ENCODE assay signal across 13 cellular contexts in genomic region chr2:207136872-207137271, GRCh38. TPM values are rescaled to one million over a fixed set of nuclear protein-coding genes. Genes with fewer than 3 reads are reported as not detected.
A peak's percentile ranks its signal among the peaks of the same experiment; 100 is the strongest.
DNase-seq lines count a peak whose midpoint lies in the region; ATAC-seq and TF ChIP-seq lines count a peak whose summit lies in the region.
"Had no signal": no experiment of that assay in that cellular context is flagged by ENCODE, and none has a peak within 500 bp of the region (broad histone marks: within the 10 kb centered on the region; RNA-seq: fewer than 3 reads in every experiment).

No MANE protein-coding gene starts in this region.

- POLR2A ChIA-PET in MCF 10A (lab: Yijun Ruan, JAX): interaction anchor here (1.8 to 7.0 kb wide), 2 partner anchors 11 to 28 kb away, joined by 4 to 61 read pairs; partner anchors contain the start of gene KLF7

- TF ChIP-seq POLR2A in breast epithelium (IDR thresholded peaks at IDR 0.05): no peak
- TF ChIP-seq POLR2A in transverse colon (IDR thresholded peaks at IDR 0.05): no peak

- dilution Hi-C loops in mammary epithelial cell (cut with HindIII; ENCODE audit: low sequenced_read_pairs): no loop called here

- no peaks in the 10 kb centered on the region for H3K27me3 Mint-ChIP-seq in MCF 10A (ENCODE audit: insufficient read depth, unreplicated experiment)

- no peaks in the 10 kb centered on the region for H3K9me3 ChIP-seq in breast epithelium
- no peaks in the 10 kb centered on the region for H3K9me3 ChIP-seq in mammary epithelial cell (replicated peaks; ENCODE audit: insufficient read depth, low read length)
- H3K9me3 ChIP-seq in lung (ENCODE audit: control insufficient read depth in 2 of 2, insufficient read depth in 1 of 2, low read length in 1 of 2): no peaks in the 10 kb centered on the region
- no peaks in the 10 kb centered on the region for H3K9me3 ChIP-seq in transverse colon

- 100% methylated on average over 2 of the region's 2 CpGs for WGBS in mammary epithelial cell (ENCODE audit: low coverage, missing lambda C conversion rate)
- 70 to 82% methylated on average over 2 of the region's 2 CpGs for WGBS in lung, 2 donors
- WGBS in transverse colon (ENCODE audit: low coverage in 1 of 2), 2 donors: 78% methylated on average over 2 of the region's 2 CpGs; no CpG with 5 or more reads in 1 of the 2 donors

- peaks cover 25% of the 10 kb centered on the region for H3K36me3 Mint-ChIP-seq in MCF 10A (ENCODE audit: insufficient read depth, unreplicated experiment)

- intact Hi-C loops in breast epithelium (cut with DNase I; ENCODE audit: low total_unique reads): no loop called here
- intact Hi-C loops in mammary epithelial cell (cut with micrococcal nuclease): loop anchor here (5.0 to 10.0 kb wide), 2 partner anchors 152 to 335 kb away; no protein-coding TSS in a partner anchor
- intact Hi-C loops in transverse colon (cut with DNase I; ENCODE audit: low total_unique reads): no loop called here
- intact Hi-C loops in MCF 10A (cut with micrococcal nuclease): no loop called here

- H3K4me2 ChIP-seq in mammary epithelial cell (ENCODE audit: insufficient read depth, low read depth, low read length): no peak overlapping the region

- no peaks in the 10 kb centered on the region for H3K27me3 ChIP-seq in breast epithelium
- no peaks in the 10 kb centered on the region for H3K27me3 ChIP-seq in mammary epithelial cell (ENCODE audit: insufficient read depth, low read length)
- H3K27me3 ChIP-seq in lung (ENCODE audit: control insufficient read depth, insufficient read depth): no peaks in the 10 kb centered on the region
- H3K27me3 ChIP-seq in transverse colon: no peaks in the 10 kb centered on the region

- H3K36me3 ChIP-seq in breast epithelium (no peaks in the 10 kb centered on the region), mammary epithelial cell (ENCODE audit: insufficient read depth, low read length) (peaks cover 34% of the 10 kb centered on the region), lung (ENCODE audit: control insufficient read depth in 2 of 2, insufficient read depth in 2 of 2, low read length in 2 of 2) (no peaks in the 10 kb centered on the region), transverse colon (no peaks in the 10 kb centered on the region)

- no peaks in the 10 kb centered on the region for H4K20me1 ChIP-seq in mammary epithelial cell (ENCODE audit: insufficient read depth, low read length)

- H3K79me2 ChIP-seq in mammary epithelial cell (ENCODE audit: insufficient read depth, low read length): peaks cover 99% of the 10 kb centered on the region

- TF ChIP-seq CTCF in breast epithelium (IDR thresholded peaks at IDR 0.05) (no peak), mammary epithelial cell (conservative IDR thresholded peaks at IDR 0.05 in 1 of 2, IDR thresholded peaks at IDR 0.05 in 1 of 2; ENCODE audit: extremely low read depth in 1 of 2, insufficient read depth in 1 of 2, low read depth in 1 of 2, low read length in 2 of 2) (no peak), lung (IDR thresholded peaks at IDR 0.05; ENCODE audit: control extremely low read depth, extremely low read depth) (no peak), transverse colon (IDR thresholded peaks at IDR 0.05) (no peak), GM13976 (IDR thresholded peaks at IDR 0.05; ENCODE audit: borderline replicate concordance, control extremely low read depth, extremely low read depth, insufficient read depth, missing control alignments) (no peak), MCF 10A (IDR thresholded peaks at IDR 0.05; ENCODE audit: unreplicated experiment) (no peak)

- H3K4me3 Mint-ChIP-seq in MCF 10A (ENCODE audit: unreplicated experiment): no peak overlapping the region

- BruUV-seq in mammary epithelial cell (replicated peaks; lab: Mats Ljungman, UMichigan) (no TSS peak), MCF 10A (replicated peaks; lab: Mats Ljungman, UMichigan) (no TSS peak)

- H3K9ac ChIP-seq in mammary epithelial cell (ENCODE audit: insufficient read depth, low read length): no peak overlapping the region

- in situ Hi-C loops in mammary epithelial cell (cut with MboI; ENCODE audit: low sequenced_read_pairs in 2 of 2) (no loop called here), transverse colon (cut with MboI; ENCODE audit: low pct_ligation_motif_present in 1 of 4, low pct_unique_long_range_greater_than_20kb in 1 of 4, low sequenced_read_pairs in 3 of 4) (no loop called here), GM13976 (cut with MboI; ENCODE audit: low sequenced_read_pairs, unreplicated experiment) (no loop called here)

- no peak overlapping the region for H3K4me3 ChIP-seq in breast epithelium
- H3K4me3 ChIP-seq in mammary epithelial cell (replicated peaks in 1 of 3; ENCODE audit: insufficient read depth in 1 of 3, low read depth in 2 of 3, low read length in 3 of 3): no peak overlapping the region
- H3K4me3 ChIP-seq in lung: no peak overlapping the region
- H3K4me3 ChIP-seq in transverse colon: no peak overlapping the region

- DNase-seq in breast epithelium (ENCODE audit: low spot score in 2 of 2): no peak
- no peak for DNase-seq in mammary epithelial cell
- DNase-seq in NCI-H69 (lab: John Stamatoyannopoulos, UW): peak; percentile 90
- no peak for DNase-seq in lung (ENCODE audit: low spot score)
- DNase-seq in transverse colon: no peak
- DNase-seq in GM13976 (ENCODE audit: low spot score): no peak
- no peak for DNase-seq in activated CD8-positive, alpha-beta memory T cell treated with anti-CD3 and anti-CD28 coated beads, Interleukin-2, amount 50 U/mL, for 4 hours
- no peak for DNase-seq in MCF 10A (ENCODE audit: unreplicated experiment)
- DNase-seq: activated CD4-positive, alpha-beta T cell treated with anti-CD3 and anti-CD28 coated beads for 48 hours; activated T-cell treated with anti-CD3 and anti-CD28 coated beads, Interleukin-2, amount 50 U/mL, for 72 hours; DND-41; effector CD8-positive, alpha-beta T cell; stimulated activated CD4-positive, alpha-beta T cell treated with anti-CD3 and anti-CD28 coated beads, Interleukin-12 subunit alpha, Interleukin-12 subunit beta, amount 100 ng/mL, for 4 hours had no signal

- H3K27ac ChIP-seq in breast epithelium (peak overlapping the region; percentile 2 to 45), mammary epithelial cell (ENCODE audit: insufficient read depth, low read depth, low read length) (no peak overlapping the region), lung (ENCODE audit: low read depth in 1 of 2, low read length in 1 of 2) (peak overlapping the region; percentile 62 to 70), transverse colon (peak overlapping the region; percentile 53 to 69 (median 60))

- CTCF ChIA-PET in mammary epithelial cell (lab: Charles Lee; ENCODE audit: low non-redundant PET): no interaction called here
- CTCF ChIA-PET in MCF 10A (lab: Yijun Ruan, JAX): no interaction called here

- no peak for TF ChIP-seq EP300 in transverse colon (IDR thresholded peaks at IDR 0.05; ENCODE audit: low read depth)

- H3K4me1 ChIP-seq in breast epithelium (peaks cover 0 to 5% of the 10 kb centered on the region in 2 donors), mammary epithelial cell (ENCODE audit: insufficient read depth, low read length) (peaks cover 32% of the 10 kb centered on the region), lung (ENCODE audit: control insufficient read depth in 2 of 2, insufficient read depth in 2 of 2, low read length in 2 of 2) (peaks cover 24 to 72% of the 10 kb centered on the region in 2 donors), transverse colon (peaks cover 19 to 57% (median 32%) of the 10 kb centered on the region in 4 donors)

- no peak overlapping the region for H2AFZ ChIP-seq in mammary epithelial cell (ENCODE audit: low read depth, low read length)

- peaks cover 40% of the 10 kb centered on the region for H3K4me1 Mint-ChIP-seq in MCF 10A (ENCODE audit: insufficient read depth, unreplicated experiment)

- H3K27ac Mint-ChIP-seq in MCF 10A (ENCODE audit: low read depth, unreplicated experiment): no peak overlapping the region
- H3K27ac Mint-ChIP-seq: activated T-cell treated with anti-CD3 and anti-CD28 coated beads, Interleukin-2, amount 50 U/mL, for 72 hours had no signal

- no peak for ATAC-seq in lung (ENCODE audit: insufficient read depth, low FRiP score)
- ATAC-seq: activated T-cell treated with anti-CD3 and anti-CD28 coated beads, Interleukin-2, amount 50 U/mL, for 72 hours had no signal

- H3K9me3 Mint-ChIP-seq in MCF 10A (ENCODE audit: unreplicated experiment): no peaks in the 10 kb centered on the region
- H3K9me3 Mint-ChIP-seq: activated T-cell treated with anti-CD3 and anti-CD28 coated beads, Interleukin-2, amount 50 U/mL, for 72 hours had no signal

RNA-seq across cellular contexts. Expression of gene KLF7, which starts 28.9 kb away (rescaled TPM):
- total RNA-seq in breast epithelium (10 to 100 TPM; 21.0 to 40.7 (median 37.3) TPM), mammary epithelial cell (10 to 100 TPM; 41.3 to 81.5 TPM), lung (10 to 100 TPM; 23.7 to 51.8 TPM), transverse colon (10 to 100 TPM in 1 of 4 donors, 1 to 10 TPM in 3; 6.2 to 43.4 (median 6.8) TPM), MCF 10A (2022) (40.1 and 51.8 TPM in 2 replicates)
- polyA plus RNA-seq in mammary epithelial cell (32.7 TPM), lung (10 to 100 TPM in 1 of 2 donors, 1 to 10 TPM in 1; 4.4 to 20.9 TPM)
- 90.2 TPM for polyA minus RNA-seq in mammary epithelial cell
